Comparison of ENCODE assay signal across 23 cellular contexts in the genomic region with DNA sequence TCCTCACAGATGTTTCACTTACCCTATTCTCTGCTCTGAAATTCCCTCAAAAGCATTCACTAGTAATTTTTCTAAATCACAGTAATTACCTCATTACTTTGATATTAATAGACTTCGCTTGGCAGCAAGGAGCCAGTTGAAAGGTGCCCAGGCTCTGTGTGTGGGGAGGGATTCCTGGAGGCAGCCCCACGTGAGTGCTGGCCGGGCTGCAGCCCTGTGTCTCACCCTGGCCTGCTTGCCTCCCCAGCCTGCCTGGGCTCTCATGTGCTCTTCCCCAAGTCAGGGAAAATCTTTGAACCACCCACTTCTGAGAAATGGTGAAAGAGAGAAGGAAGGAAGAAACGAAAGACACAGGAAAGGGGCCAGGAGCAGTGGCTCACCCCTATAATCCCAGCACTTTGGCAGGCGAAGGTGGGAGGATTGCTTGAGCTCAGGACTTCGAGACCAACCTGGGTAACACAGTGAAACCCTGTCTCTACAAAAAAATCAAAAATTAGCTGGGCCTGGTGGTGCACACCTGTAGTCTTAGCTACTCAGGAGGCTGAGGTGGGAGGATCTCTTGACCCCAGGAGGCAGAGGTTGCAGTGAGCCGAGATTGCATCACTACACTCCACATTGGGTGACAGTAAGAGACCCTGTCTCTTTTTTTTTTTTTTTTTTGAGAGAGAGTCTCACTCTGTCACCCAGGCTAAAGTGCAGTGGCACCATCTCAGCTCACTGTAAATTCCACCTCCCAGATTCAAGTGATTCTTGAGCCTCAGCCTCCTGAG. TPM values are rescaled to one million over a fixed set of nuclear protein-coding genes. Genes with fewer than 3 reads are reported as not detected.
DNase-seq lines count a peak whose midpoint lies in the region; ATAC-seq and TF ChIP-seq lines count a peak whose summit lies in the region.
"Had no signal": no experiment of that assay in that cellular context is flagged by ENCODE, and none has a peak within 500 bp of the region (broad histone marks: within the 10 kb centered on the region; RNA-seq: fewer than 3 reads in every experiment).

No MANE protein-coding gene starts in this region.

- no peak for ATAC-seq in activated T-helper 17 cell treated with anti-CD3 and anti-CD28 coated beads, Interleukin-2, amount 50 U/mL, for 72 hours (replicated peaks)
- ATAC-seq in left ventricle myocardium superior = peak; percentile 96
- peak; percentile 52 to 80 (median 67) for ATAC-seq in psoas muscle
- ATAC-seq in sciatic nerve = no peak
- ATAC-seq: activated CD4-positive, alpha-beta T cell treated with anti-CD3 and anti-CD28 coated beads for 36 hours; body of pancreas; SK-N-SH treated with all-trans-retinoic acid at 6 μM for 48 hours; T-helper 17 cell had no signal

- no peaks in the 10 kb centered on the region for H3K36me3 Mint-ChIP-seq in activated T-helper 17 cell treated with anti-CD3 and anti-CD28 coated beads, Interleukin-2, amount 50 U/mL, for 72 hours (ENCODE audit: low read depth)
- no peaks in the 10 kb centered on the region for H3K36me3 Mint-ChIP-seq in nephron progenitor cell (ENCODE audit: low read depth)
- H3K36me3 Mint-ChIP-seq: IgD-negative memory B cell, type B pancreatic cell had no signal

- no peaks in the 10 kb centered on the region for H3K36me3 ChIP-seq in psoas muscle (ENCODE audit: insufficient read depth in 1 of 2, low read depth in 1 of 2)
- H3K36me3 ChIP-seq: HAP-1 had no signal

- no peak overlapping the region for H3K27ac ChIP-seq in psoas muscle
- H3K27ac ChIP-seq: body of pancreas, skin epidermis had no signal

- H3K9me3 ChIP-seq in psoas muscle = no peaks in the 10 kb centered on the region
- H3K9me3 ChIP-seq: body of pancreas, HAP-1 had no signal

- no peak overlapping the region for H3K4me3 ChIP-seq in psoas muscle
- H3K4me3 ChIP-seq: body of pancreas, HAP-1, lung, skin epidermis had no signal

- no peak for TF ChIP-seq CTCF in psoas muscle (IDR thresholded peaks at IDR 0.05)
- TF ChIP-seq CTCF in nephron progenitor cell (IDR thresholded peaks at IDR 0.05) = no peak

- H3K27me3 ChIP-seq in psoas muscle (ENCODE audit: insufficient read depth in 3 of 3, low read length in 2 of 3) = no peaks in the 10 kb centered on the region
- H3K27me3 ChIP-seq: body of pancreas had no signal

- H3K27ac Mint-ChIP-seq in activated T-helper 17 cell treated with anti-CD3 and anti-CD28 coated beads, Interleukin-2, amount 50 U/mL, for 72 hours = peak overlapping the region; percentile 43
- H3K27ac Mint-ChIP-seq in nephron progenitor cell = no peak overlapping the region
- H3K27ac Mint-ChIP-seq: activated CD4-positive, alpha-beta T cell treated with anti-CD3 and anti-CD28 coated beads for 36 hours; T-helper 17 cell had no signal

- no peaks in the 10 kb centered on the region for H3K4me1 ChIP-seq in psoas muscle
- H3K4me1 ChIP-seq: body of pancreas, HAP-1 had no signal

- H3K27me3 Mint-ChIP-seq in activated T-helper 17 cell treated with anti-CD3 and anti-CD28 coated beads, Interleukin-2, amount 50 U/mL, for 72 hours = no peaks in the 10 kb centered on the region
- peaks cover 67% of the 10 kb centered on the region for H3K27me3 Mint-ChIP-seq in nephron progenitor cell (ENCODE audit: low read depth, poor library complexity)
- H3K27me3 Mint-ChIP-seq: activated CD4-positive, alpha-beta T cell treated with anti-CD3 and anti-CD28 coated beads for 36 hours; IgD-negative memory B cell; T-helper 17 cell; type B pancreatic cell had no signal

- intact Hi-C loops in left ventricle myocardium superior (cut with micrococcal nuclease) (loop anchor here (5.0 kb wide), 1 partner anchor 189 kb away; no protein-coding TSS in a partner anchor), psoas muscle (cut with DNase I) (loop anchor here in 1 of 2 donors (5.0 kb wide), 2 partner anchors 189 to 204 kb away; a partner anchor contains a TSS), sciatic nerve (cut with DNase I) (no loop called here)

- WGBS in psoas muscle, 3 donors = 52 to 66% (median 53%) methylated on average over 7 of the region's 7 CpGs

- H3K9me3 Mint-ChIP-seq in activated T-helper 17 cell treated with anti-CD3 and anti-CD28 coated beads, Interleukin-2, amount 50 U/mL, for 72 hours = no peaks in the 10 kb centered on the region
- H3K9me3 Mint-ChIP-seq in nephron progenitor cell = no peaks in the 10 kb centered on the region
- H3K9me3 Mint-ChIP-seq: IgD-negative memory B cell, type B pancreatic cell had no signal

- H3K4me1 Mint-ChIP-seq in activated T-helper 17 cell treated with anti-CD3 and anti-CD28 coated beads, Interleukin-2, amount 50 U/mL, for 72 hours = peaks cover 3% of the 10 kb centered on the region
- peaks cover 18% of the 10 kb centered on the region for H3K4me1 Mint-ChIP-seq in nephron progenitor cell
- H3K4me1 Mint-ChIP-seq: activated CD4-positive, alpha-beta T cell treated with anti-CD3 and anti-CD28 coated beads for 36 hours had no signal

- DNase-seq in NCI-H69 (lab: John Stamatoyannopoulos, UW) = peak; percentile 55
- peak; percentile 63 for DNase-seq in left ventricle myocardium superior
- DNase-seq in psoas muscle = no peak
- no peak for DNase-seq in sciatic nerve (ENCODE audit: low spot score)
- DNase-seq in nephron progenitor cell = no peak
- DNase-seq in pons (ENCODE audit: low spot score) = no peak
- DNase-seq: activated CD4-positive, alpha-beta T cell treated with anti-CD3 and anti-CD28 coated beads for 36 hours; activated CD8-positive, alpha-beta memory T cell treated with anti-CD3 and anti-CD28 coated beads for 24 hours; activated T-cell treated with anti-CD3 and anti-CD28 coated beads, Interleukin-2, amount 50 U/mL, for 1 hour; body of pancreas; COR-L47; effector CD8-positive, alpha-beta T cell; GDM1; NCI-H1105; NCI-H2081 treated with DMSO at 0.1 percent for 48 hours; T-helper 17 cell had no signal

- H3K4me3 Mint-ChIP-seq in activated T-helper 17 cell treated with anti-CD3 and anti-CD28 coated beads, Interleukin-2, amount 50 U/mL, for 72 hours = no peak overlapping the region
- H3K4me3 Mint-ChIP-seq in nephron progenitor cell = no peak overlapping the region
- H3K4me3 Mint-ChIP-seq: activated CD4-positive, alpha-beta T cell treated with anti-CD3 and anti-CD28 coated beads for 36 hours; T-helper 17 cell; type B pancreatic cell had no signal

RNA-seq across cellular contexts. Expression of a gene that starts 20.0 kb away (rescaled TPM):
- 1 to 10 TPM; 5.5 to 6.5 TPM for total RNA-seq in activated T-helper 17 cell treated with anti-CD3 and anti-CD28 coated beads, Interleukin-2, amount 50 U/mL, for 72 hours
- total RNA-seq in left ventricle myocardium superior = 226 TPM
- 100 to 1,000 TPM; 102 to 150 (median 129) TPM for total RNA-seq in psoas muscle
- polyA plus RNA-seq in psoas muscle = 100 to 1,000 TPM in 2 of 3 donors, 10 to 100 TPM in 1; 36.6 to 196 (median 165) TPM
- total RNA-seq in sciatic nerve = 47.1 TPM

RNA-seq across cellular contexts. Expression of a gene that starts 26.4 kb away (rescaled TPM):
- total RNA-seq in activated T-helper 17 cell treated with anti-CD3 and anti-CD28 coated beads, Interleukin-2, amount 50 U/mL, for 72 hours = 10 to 100 TPM; 14.5 to 25.6 TPM
- 10.2 TPM for total RNA-seq in left ventricle myocardium superior
- total RNA-seq in psoas muscle = 1 to 10 TPM; 7.0 to 9.3 (median 7.7) TPM
- 1 to 10 TPM; 3.8 to 6.6 (median 3.9) TPM for polyA plus RNA-seq in psoas muscle
- total RNA-seq in sciatic nerve = 26.0 TPM

Comparison
In these comparisons a context has a peak if more than half of its experiments do, and no peak if none do; other contexts are left out.
1. DNase-seq: peak in NCI-H69 (single experiment) and left ventricle myocardium superior (single experiment); none in psoas muscle (0 of 2), sciatic nerve (single experiment), nephron progenitor cell (single experiment) and pons (single experiment).
2. ATAC-seq: peak in left ventricle myocardium superior (single experiment) and psoas muscle (4 of 4); none in activated T-helper 17 cell treated with anti-CD3 and anti-CD28 coated beads, Interleukin-2, amount 50 U/mL, for 72 hours (single experiment) and sciatic nerve (single experiment).